Comparison of ENCODE assay signal across 22 cellular contexts in genomic region chr5:112018846-112019245, GRCh38.
"Had no signal": no experiment of that assay in that cellular context is flagged by ENCODE, and none has a peak within 500 bp of the region (broad histone marks: within the 10 kb centered on the region; RNA-seq: fewer than 3 reads in every experiment).

No MANE protein-coding gene starts in this region.

- H3K27me3 ChIP-seq: MG63, SJSA1 had no signal

- H3K9me3 ChIP-seq: MG63, SJSA1 had no signal

- H3K4me3 ChIP-seq: MG63, SJSA1, SK-N-MC had no signal

- FAIRE-seq: RCC 7860 had no signal

- DNase-seq: KBM-7, MG63, NCI-H1092, NCI-H1105 treated with DMSO at 0.1 percent for 48 hours, NCI-H1417 treated with DMSO at 0.1 percent for 48 hours, NCI-H146, NCI-H1694 treated with DMSO at 0.1 percent for 48 hours, NCI-H1930, NCI-H2081, NCI-H2107, NCI-H2171, NCI-H226, NCI-H446, NCI-H510A, NCI-H69, Right ventricle myocardium superior, RPMI8226, SIG-M5, T-helper 2 cell had no signal

- H3K27ac ChIP-seq: SJSA1, SK-N-MC had no signal

- H3K36me3 ChIP-seq: MG63, SJSA1 had no signal
